In the genomic region with DNA sequence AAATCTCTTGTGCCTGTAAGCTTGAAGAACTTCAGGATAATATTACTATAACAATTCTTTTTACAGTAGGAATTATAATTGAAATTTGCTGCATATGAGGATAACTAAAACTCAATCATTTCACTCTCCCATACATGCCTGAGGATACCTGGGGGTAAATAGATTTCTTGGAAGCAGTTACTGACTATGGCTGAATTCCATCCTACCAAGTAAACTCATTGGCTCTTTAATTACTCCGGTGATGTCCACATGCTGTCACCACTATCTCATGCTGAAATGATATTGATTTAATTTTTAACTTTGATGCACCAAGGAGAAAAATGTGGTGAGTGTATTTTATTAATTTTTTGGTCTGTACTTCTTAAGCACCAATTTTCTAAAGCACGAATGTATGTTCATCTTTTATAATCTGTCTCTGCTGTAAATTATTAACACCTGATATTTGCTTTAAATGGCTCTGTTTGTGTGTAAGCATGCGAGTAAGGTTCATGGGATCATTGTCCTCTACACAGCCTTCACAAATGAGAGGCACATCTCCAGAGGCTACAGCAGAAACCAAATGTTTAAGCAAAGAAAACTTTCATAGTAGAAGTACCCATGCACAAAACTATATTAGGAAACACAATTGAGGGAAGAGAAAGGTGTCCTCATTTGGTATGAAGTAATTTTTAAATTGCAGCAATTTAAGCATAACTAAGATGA, we compare ENCODE assay signal across 1 cellular context.
TF ChIP-seq lines count a peak whose summit lies in the region.

No MANE protein-coding gene starts in this region.

TF ChIP-seq in HepG2, 621 proteins besides CTCF, POLR2A, EP300 and RAD21 (continued from another document):
- TF ChIP-seq, protein P1, sequence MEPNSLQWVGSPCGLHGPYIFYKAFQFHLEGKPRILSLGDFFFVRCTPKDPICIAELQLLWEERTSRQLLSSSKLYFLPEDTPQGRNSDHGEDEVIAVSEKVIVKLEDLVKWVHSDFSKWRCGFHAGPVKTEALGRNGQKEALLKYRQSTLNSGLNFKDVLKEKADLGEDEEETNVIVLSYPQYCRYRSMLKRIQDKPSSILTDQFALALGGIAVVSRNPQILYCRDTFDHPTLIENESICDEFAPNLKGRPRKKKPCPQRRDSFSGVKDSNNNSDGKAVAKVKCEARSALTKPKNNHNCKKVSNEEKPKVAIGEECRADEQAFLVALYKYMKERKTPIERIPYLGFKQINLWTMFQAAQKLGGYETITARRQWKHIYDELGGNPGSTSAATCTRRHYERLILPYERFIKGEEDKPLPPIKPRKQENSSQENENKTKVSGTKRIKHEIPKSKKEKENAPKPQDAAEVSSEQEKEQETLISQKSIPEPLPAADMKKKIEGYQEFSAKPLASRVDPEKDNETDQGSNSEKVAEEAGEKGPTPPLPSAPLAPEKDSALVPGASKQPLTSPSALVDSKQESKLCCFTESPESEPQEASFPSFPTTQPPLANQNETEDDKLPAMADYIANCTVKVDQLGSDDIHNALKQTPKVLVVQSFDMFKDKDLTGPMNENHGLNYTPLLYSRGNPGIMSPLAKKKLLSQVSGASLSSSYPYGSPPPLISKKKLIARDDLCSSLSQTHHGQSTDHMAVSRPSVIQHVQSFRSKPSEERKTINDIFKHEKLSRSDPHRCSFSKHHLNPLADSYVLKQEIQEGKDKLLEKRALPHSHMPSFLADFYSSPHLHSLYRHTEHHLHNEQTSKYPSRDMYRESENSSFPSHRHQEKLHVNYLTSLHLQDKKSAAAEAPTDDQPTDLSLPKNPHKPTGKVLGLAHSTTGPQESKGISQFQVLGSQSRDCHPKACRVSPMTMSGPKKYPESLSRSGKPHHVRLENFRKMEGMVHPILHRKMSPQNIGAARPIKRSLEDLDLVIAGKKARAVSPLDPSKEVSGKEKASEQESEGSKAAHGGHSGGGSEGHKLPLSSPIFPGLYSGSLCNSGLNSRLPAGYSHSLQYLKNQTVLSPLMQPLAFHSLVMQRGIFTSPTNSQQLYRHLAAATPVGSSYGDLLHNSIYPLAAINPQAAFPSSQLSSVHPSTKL (CRISPR knock-in tag; IDR thresholded peaks at IDR 0.05) = 0 out of 2 replicates have a peak, but pooled peaks have one; percentile 26
- TF ChIP-seq ZNF562 (CRISPR knock-in tag; IDR thresholded peaks at IDR 0.05; ENCODE audit: borderline replicate concordance) (no peak), BCL6 (CRISPR knock-in tag; IDR thresholded peaks at IDR 0.05) (peak; percentile 13; the same call in 1 of the 2 replicates), HNRNPUL1 (IDR thresholded peaks at IDR 0.05; ENCODE audit: low read depth, low read length) (0 out of 2 replicates have a peak, but pooled peaks have one; percentile 51), FOXP1 (IDR thresholded peaks at IDR 0.05) (no peak), FOXP1 (CRISPR knock-in tag; IDR thresholded peaks at IDR 0.05) (peak; percentile 40; the same call in 1 of the 2 replicates), SIX1 (CRISPR knock-in tag; IDR thresholded peaks at IDR 0.05; ENCODE audit: borderline replicate concordance) (no peak), ZNF749 (CRISPR knock-in tag; IDR thresholded peaks at IDR 0.05; ENCODE audit: borderline replicate concordance) (no peak)
- TF ChIP-seq, protein P2, sequence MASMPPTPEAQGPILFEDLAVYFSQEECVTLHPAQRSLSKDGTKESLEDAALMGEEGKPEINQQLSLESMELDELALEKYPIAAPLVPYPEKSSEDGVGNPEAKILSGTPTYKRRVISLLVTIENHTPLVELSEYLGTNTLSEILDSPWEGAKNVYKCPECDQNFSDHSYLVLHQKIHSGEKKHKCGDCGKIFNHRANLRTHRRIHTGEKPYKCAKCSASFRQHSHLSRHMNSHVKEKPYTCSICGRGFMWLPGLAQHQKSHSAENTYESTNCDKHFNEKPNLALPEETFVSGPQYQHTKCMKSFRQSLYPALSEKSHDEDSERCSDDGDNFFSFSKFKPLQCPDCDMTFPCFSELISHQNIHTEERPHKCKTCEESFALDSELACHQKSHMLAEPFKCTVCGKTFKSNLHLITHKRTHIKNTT (CRISPR knock-in tag; IDR thresholded peaks at IDR 0.05) = no peak
- TF ChIP-seq, protein P3, sequence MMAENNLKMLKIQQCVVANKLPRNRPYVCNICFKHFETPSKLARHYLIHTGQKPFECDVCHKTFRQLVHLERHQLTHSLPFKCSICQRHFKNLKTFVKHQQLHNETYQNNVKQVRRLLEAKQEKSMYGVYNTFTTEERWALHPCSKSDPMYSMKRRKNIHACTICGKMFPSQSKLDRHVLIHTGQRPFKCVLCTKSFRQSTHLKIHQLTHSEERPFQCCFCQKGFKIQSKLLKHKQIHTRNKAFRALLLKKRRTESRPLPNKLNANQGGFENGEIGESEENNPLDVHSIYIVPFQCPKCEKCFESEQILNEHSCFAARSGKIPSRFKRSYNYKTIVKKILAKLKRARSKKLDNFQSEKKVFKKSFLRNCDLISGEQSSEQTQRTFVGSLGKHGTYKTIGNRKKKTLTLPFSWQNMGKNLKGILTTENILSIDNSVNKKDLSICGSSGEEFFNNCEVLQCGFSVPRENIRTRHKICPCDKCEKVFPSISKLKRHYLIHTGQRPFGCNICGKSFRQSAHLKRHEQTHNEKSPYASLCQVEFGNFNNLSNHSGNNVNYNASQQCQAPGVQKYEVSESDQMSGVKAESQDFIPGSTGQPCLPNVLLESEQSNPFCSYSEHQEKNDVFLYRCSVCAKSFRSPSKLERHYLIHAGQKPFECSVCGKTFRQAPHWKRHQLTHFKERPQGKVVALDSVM (CRISPR knock-in tag; IDR thresholded peaks at IDR 0.05) = peak; percentile 29; the same call in 1 of the 2 replicates
- TF ChIP-seq, protein P4, sequence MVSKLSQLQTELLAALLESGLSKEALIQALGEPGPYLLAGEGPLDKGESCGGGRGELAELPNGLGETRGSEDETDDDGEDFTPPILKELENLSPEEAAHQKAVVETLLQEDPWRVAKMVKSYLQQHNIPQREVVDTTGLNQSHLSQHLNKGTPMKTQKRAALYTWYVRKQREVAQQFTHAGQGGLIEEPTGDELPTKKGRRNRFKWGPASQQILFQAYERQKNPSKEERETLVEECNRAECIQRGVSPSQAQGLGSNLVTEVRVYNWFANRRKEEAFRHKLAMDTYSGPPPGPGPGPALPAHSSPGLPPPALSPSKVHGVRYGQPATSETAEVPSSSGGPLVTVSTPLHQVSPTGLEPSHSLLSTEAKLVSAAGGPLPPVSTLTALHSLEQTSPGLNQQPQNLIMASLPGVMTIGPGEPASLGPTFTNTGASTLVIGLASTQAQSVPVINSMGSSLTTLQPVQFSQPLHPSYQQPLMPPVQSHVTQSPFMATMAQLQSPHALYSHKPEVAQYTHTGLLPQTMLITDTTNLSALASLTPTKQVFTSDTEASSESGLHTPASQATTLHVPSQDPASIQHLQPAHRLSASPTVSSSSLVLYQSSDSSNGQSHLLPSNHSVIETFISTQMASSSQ (IDR thresholded peaks at IDR 0.05; ENCODE audit: low read depth) = peak; percentile 82
- TF ChIP-seq, protein P4 (CRISPR knock-in tag; IDR thresholded peaks at IDR 0.05; ENCODE audit: borderline replicate concordance) = no peak
- TF ChIP-seq, protein P5, sequence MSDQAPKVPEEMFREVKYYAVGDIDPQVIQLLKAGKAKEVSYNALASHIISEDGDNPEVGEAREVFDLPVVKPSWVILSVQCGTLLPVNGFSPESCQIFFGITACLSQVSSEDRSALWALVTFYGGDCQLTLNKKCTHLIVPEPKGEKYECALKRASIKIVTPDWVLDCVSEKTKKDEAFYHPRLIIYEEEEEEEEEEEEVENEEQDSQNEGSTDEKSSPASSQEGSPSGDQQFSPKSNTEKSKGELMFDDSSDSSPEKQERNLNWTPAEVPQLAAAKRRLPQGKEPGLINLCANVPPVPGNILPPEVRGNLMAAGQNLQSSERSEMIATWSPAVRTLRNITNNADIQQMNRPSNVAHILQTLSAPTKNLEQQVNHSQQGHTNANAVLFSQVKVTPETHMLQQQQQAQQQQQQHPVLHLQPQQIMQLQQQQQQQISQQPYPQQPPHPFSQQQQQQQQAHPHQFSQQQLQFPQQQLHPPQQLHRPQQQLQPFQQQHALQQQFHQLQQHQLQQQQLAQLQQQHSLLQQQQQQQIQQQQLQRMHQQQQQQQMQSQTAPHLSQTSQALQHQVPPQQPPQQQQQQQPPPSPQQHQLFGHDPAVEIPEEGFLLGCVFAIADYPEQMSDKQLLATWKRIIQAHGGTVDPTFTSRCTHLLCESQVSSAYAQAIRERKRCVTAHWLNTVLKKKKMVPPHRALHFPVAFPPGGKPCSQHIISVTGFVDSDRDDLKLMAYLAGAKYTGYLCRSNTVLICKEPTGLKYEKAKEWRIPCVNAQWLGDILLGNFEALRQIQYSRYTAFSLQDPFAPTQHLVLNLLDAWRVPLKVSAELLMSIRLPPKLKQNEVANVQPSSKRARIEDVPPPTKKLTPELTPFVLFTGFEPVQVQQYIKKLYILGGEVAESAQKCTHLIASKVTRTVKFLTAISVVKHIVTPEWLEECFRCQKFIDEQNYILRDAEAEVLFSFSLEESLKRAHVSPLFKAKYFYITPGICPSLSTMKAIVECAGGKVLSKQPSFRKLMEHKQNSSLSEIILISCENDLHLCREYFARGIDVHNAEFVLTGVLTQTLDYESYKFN (CRISPR knock-in tag; conservative IDR thresholded peaks at IDR 0.05) = peak; percentile 62
- TF ChIP-seq, protein P6, sequence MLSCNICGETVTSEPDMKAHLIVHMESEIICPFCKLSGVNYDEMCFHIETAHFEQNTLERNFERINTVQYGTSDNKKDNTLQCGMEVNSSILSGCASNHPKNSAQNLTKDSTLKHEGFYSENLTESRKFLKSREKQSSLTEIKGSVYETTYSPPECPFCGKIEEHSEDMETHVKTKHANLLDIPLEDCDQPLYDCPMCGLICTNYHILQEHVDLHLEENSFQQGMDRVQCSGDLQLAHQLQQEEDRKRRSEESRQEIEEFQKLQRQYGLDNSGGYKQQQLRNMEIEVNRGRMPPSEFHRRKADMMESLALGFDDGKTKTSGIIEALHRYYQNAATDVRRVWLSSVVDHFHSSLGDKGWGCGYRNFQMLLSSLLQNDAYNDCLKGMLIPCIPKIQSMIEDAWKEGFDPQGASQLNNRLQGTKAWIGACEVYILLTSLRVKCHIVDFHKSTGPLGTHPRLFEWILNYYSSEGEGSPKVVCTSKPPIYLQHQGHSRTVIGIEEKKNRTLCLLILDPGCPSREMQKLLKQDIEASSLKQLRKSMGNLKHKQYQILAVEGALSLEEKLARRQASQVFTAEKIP (CRISPR knock-in tag; IDR thresholded peaks at IDR 0.05; ENCODE audit: borderline replicate concordance) = no peak
